In the genomic region with DNA sequence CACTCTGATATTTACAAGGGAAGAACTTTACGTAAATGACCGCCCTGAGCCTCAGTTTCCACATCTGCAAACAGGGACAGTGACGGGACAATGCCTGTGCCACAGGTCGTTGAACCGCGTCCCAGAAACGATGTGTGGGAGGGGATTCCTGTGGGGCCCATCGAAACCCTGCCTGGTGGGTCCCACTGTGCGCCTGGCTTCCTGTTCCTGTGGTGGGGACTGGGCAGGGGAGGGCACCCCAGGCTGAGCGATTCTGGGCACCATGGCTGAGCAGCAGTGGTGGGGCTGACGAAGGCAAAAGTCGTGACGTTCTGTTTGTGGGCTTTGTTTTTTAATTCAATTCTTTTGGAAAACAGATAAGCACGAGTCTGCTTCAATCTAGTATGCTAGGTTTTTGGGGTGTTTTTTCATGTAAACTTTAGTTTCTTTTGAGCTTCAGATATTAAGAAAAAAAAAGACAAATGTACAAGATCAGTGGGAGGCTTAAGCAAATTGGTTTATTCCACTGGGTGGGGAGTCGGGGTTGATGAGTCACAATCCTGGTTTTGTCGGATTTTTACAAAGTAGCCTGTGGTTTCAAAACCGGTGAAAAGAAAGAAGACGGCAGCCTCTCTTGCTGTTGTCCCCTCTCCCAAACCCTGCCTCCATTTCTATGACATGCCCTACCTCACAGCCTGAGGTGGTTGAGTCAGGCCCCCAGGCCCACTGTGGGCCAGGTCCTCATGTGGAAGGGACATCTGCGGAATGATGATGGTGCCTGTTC, we compare ENCODE assay signal across 1 cellular context.
TF ChIP-seq lines count a peak whose summit lies in the region.

No MANE protein-coding gene starts in this region.

TF ChIP-seq in H1, 55 proteins besides CTCF, POLR2A, EP300 and RAD21 (continued from another document):
- no peak for TF ChIP-seq HDAC6 (IDR thresholded peaks at IDR 0.05; ENCODE audit: low read depth, low read length)
- no peak for TF ChIP-seq YY1 (IDR thresholded peaks at IDR 0.05; ENCODE audit: low read depth, low read length)
